ENCODE assay signal across 13 cellular contexts in genomic region chrX:48939417-48940228, GRCh38. TPM values are rescaled to one million over a fixed set of nuclear protein-coding genes. Genes with fewer than 3 reads are reported as not detected.
DNase-seq lines count a peak whose midpoint lies in the region; ATAC-seq and TF ChIP-seq lines count a peak whose summit lies in the region.
"Had no signal": no experiment of that assay in that cellular context is flagged by ENCODE, and none has a peak within 500 bp of the region (broad histone marks: within the 10 kb centered on the region; RNA-seq: fewer than 3 reads in every experiment).

No MANE protein-coding gene starts in this region.

- POLR2A ChIA-PET in WTC11 (lab: Charles Lee) (interaction anchor here (0.8 kb wide), 1 partner anchor 112 kb away, joined by 3 read pairs; no protein-coding TSS in a partner anchor), SK-N-SH (lab: Yijun Ruan, JAX) (no interaction called here)

- H3K4me3 ChIP-seq in SK-N-SH (ENCODE audit: low read depth in 2 of 2, low read length in 1 of 2), result no peak overlapping the region
- no peak overlapping the region for H3K4me3 ChIP-seq in upper lobe of right lung
- H3K4me3 ChIP-seq: prostate gland had no signal

- peaks cover 9 to 46% of the 10 kb centered on the region in 2 experiments for H3K36me3 ChIP-seq in SK-N-SH (replicated peaks in 1 of 2; ENCODE audit: control insufficient read depth in 1 of 2, insufficient read depth in 2 of 2, low read length in 1 of 2)
- H3K36me3 ChIP-seq in upper lobe of right lung, result no peaks in the 10 kb centered on the region
- H3K36me3 ChIP-seq: prostate gland had no signal

- H3K4me3 Mint-ChIP-seq in CD14-positive monocyte (no peak overlapping the region), WTC11 (no peak overlapping the region)

- peaks cover 50% of the 10 kb centered on the region for H3K4me1 Mint-ChIP-seq in CD14-positive monocyte
- H3K4me1 Mint-ChIP-seq in WTC11, result peaks cover 42% of the 10 kb centered on the region

- no peaks in the 10 kb centered on the region for H3K27me3 ChIP-seq in SK-N-SH (ENCODE audit: insufficient read depth)
- H3K27me3 ChIP-seq in upper lobe of right lung, result no peaks in the 10 kb centered on the region

- H3K79me2 ChIP-seq in SK-N-SH (ENCODE audit: insufficient read depth), result peaks cover 58% of the 10 kb centered on the region

- no peak overlapping the region for H3K4me2 ChIP-seq in SK-N-SH

- H3K9me3 ChIP-seq in SK-N-SH (no peaks in the 10 kb centered on the region), upper lobe of right lung (no peaks in the 10 kb centered on the region)
- H3K9me3 ChIP-seq: prostate gland had no signal

- H3F3A ChIP-seq in SK-N-SH (replicated peaks; ENCODE audit: insufficient read depth), result no peaks in the 10 kb centered on the region

- CTCF ChIA-PET in WTC11 (lab: Charles Lee) (interaction anchor here (1.4 kb wide), 1 partner anchor 48 kb away, joined by 4 read pairs; no protein-coding TSS in a partner anchor), SK-N-SH (lab: Yijun Ruan, JAX) (interaction anchor here (3.5 kb wide), 1 partner anchor 12 kb away, joined by 10 read pairs; no protein-coding TSS in a partner anchor)

- peak overlapping the region; percentile 80 to 95 (median 93) for H3K27ac Mint-ChIP-seq in CD14-positive monocyte
- peak overlapping the region; percentile 89 for H3K27ac Mint-ChIP-seq in WTC11

- H4K20me1 ChIP-seq in SK-N-SH (ENCODE audit: insufficient read depth), result peaks cover 85% of the 10 kb centered on the region

- H3K9me3 Mint-ChIP-seq in CD14-positive monocyte (peaks cover 0 to 1% (median 0%) of the 10 kb centered on the region in 7 donors), WTC11 (no peaks in the 10 kb centered on the region)

- 100% methylated on average over 3 of the region's 3 CpGs for WGBS in SK-N-SH (ENCODE audit: low lambda C conversion rate)

- peaks cover 0 to 2% (median 1%) of the 10 kb centered on the region in 3 donors for H3K27me3 Mint-ChIP-seq in CD14-positive monocyte (ENCODE audit: low read depth in 3 of 3)
- H3K27me3 Mint-ChIP-seq in WTC11 (ENCODE audit: low read depth), result no peaks in the 10 kb centered on the region

- no peak overlapping the region for H2AFZ ChIP-seq in SK-N-SH (ENCODE audit: low read depth)

- DNase-seq in CD14-positive monocyte (ENCODE audit: low spot score) (no peak), WTC11 (ENCODE audit: low spot score) (no peak), germinal center (ENCODE audit: low spot score) (peak; percentile 23), middle frontal gyrus (ENCODE audit: extremely low spot score, low spot score) (no peak), SK-N-SH (no peak), upper lobe of right lung (no peak)
- DNase-seq: C1 segment of cervical spinal cord, hippocampal formation, NCI-H446 treated with DMSO at 0.1 percent for 48 hours, SHP77 treated with DMSO at 0.1 percent for 48 hours had no signal

- intact Hi-C loops in CD14-positive monocyte (cut with micrococcal nuclease), result loop anchor here in 1 of 2 donors (10.0 kb wide), 1 partner anchor 45 kb away; the partner anchor contains the start of genes PQBP1 and TIMM17B
- intact Hi-C loops in upper lobe of right lung (cut with DNase I), result no loop called here

- TF ChIP-seq EP300 in SK-N-SH (IDR thresholded peaks at IDR 0.05; ENCODE audit: borderline replicate concordance in 1 of 2, low read depth in 1 of 2, low read length in 1 of 2), result no peak

- no peaks in the 10 kb centered on the region for H3K9me2 ChIP-seq in SK-N-SH

- TF ChIP-seq CTCF in CD14-positive monocyte (IDR thresholded peaks at IDR 0.05), result no peak
- no peak for TF ChIP-seq CTCF in WTC11 (IDR thresholded peaks at IDR 0.05)
- TF ChIP-seq CTCF in SK-N-SH (IDR thresholded peaks at IDR 0.05), result no peak
- no peak for TF ChIP-seq CTCF in upper lobe of right lung (IDR thresholded peaks at IDR 0.05)

- H3K36me3 Mint-ChIP-seq in CD14-positive monocyte (peaks cover 39 to 63% of the 10 kb centered on the region in 2 donors), WTC11 (peaks cover 21% of the 10 kb centered on the region)

- no peaks in the 10 kb centered on the region; a peak in 1 of 4 replicates for H3K4me1 ChIP-seq in SK-N-SH (ENCODE audit: control insufficient read depth in 1 of 2, insufficient read depth in 2 of 2, low read depth in 1 of 2, low read length in 1 of 2)
- H3K4me1 ChIP-seq in upper lobe of right lung, result peaks cover 12% of the 10 kb centered on the region
- H3K4me1 ChIP-seq: prostate gland had no signal

- H3K27ac ChIP-seq in SK-N-SH (ENCODE audit: low read depth in 2 of 2, low read length in 1 of 2), result no peak overlapping the region
- no peak overlapping the region for H3K27ac ChIP-seq in upper lobe of right lung
- H3K27ac ChIP-seq: prostate gland had no signal

- no peak for TF ChIP-seq RAD21 in SK-N-SH (IDR thresholded peaks at IDR 0.05; ENCODE audit: low read length)

- ATAC-seq in GM21723 (IDR thresholded peaks at IDR 0.05; ENCODE audit: unreplicated experiment) (peak; percentile 28), WTC11 (no peak), upper lobe of right lung (no peak), HG03439 (IDR thresholded peaks at IDR 0.05; ENCODE audit: unreplicated experiment) (no peak)

- H3K9ac ChIP-seq in SK-N-SH, result no peak overlapping the region

TF ChIP-seq in WTC11, 78 proteins besides CTCF, POLR2A, EP300 and RAD21 (continues in another document):
- no peak for TF ChIP-seq IRF1 (CRISPR knock-in tag; IDR thresholded peaks at IDR 0.05)
- TF ChIP-seq NFYB (CRISPR knock-in tag; conservative IDR thresholded peaks at IDR 0.05; ENCODE audit: low read depth), result no peak
- no peak for TF ChIP-seq ZNF317 (CRISPR knock-in tag; IDR thresholded peaks at IDR 0.05; ENCODE audit: borderline replicate concordance, low read depth)

TF ChIP-seq in SK-N-SH, 30 proteins besides CTCF, POLR2A, EP300 and RAD21 (continues in another document):
- TF ChIP-seq JUND (IDR thresholded peaks at IDR 0.05), result no peak
- no peak for TF ChIP-seq FOXM1 (IDR thresholded peaks at IDR 0.05; ENCODE audit: low read depth)
- TF ChIP-seq YY1 (IDR thresholded peaks at IDR 0.05; ENCODE audit: low read depth), result no peak
- no peak for TF ChIP-seq RFX5 (IDR thresholded peaks at IDR 0.05; ENCODE audit: low read length)
- no peak for TF ChIP-seq USF2 (IDR thresholded peaks at IDR 0.05; ENCODE audit: borderline replicate concordance, low read depth, low read length)
- no peak for TF ChIP-seq FOSL2 (IDR thresholded peaks at IDR 0.05; ENCODE audit: borderline replicate concordance, low read depth)
- TF ChIP-seq NFIC (IDR thresholded peaks at IDR 0.05; ENCODE audit: borderline replicate concordance), result no peak
- no peak for TF ChIP-seq TCF12 (IDR thresholded peaks at IDR 0.05)
- TF ChIP-seq ELF1 (IDR thresholded peaks at IDR 0.05), result no peak
- no peak for TF ChIP-seq POLR2AphosphoS5 (IDR thresholded peaks at IDR 0.05; ENCODE audit: low read depth, low read length)
- TF ChIP-seq RXRA (IDR thresholded peaks at IDR 0.05; ENCODE audit: borderline replicate concordance, low read depth), result no peak

RNA-seq across cellular contexts. Expression of gene OTUD5, which starts 17.8 kb away (rescaled TPM):
- polyA plus RNA-seq in CD14-positive monocyte (10 to 100 TPM in 1 of 2 donors, 1 to 10 TPM in 1; 8.4 to 12.4 TPM), SK-N-SH (2012; rRNA removed) (90.4 and 97.0 TPM in 2 replicates)
- total RNA-seq in WTC11 (2021) (50.9 to 52.6 TPM (median 51.1 TPM) in 3 replicates), upper lobe of right lung (42.6 TPM)
- polyA plus RNA-seq in SK-N-SH (2012; cell fraction: cytosol; rRNA removed), result 56.0 and 68.5 TPM in 2 replicates
- polyA plus RNA-seq in SK-N-SH (2012; cell fraction: nucleus; rRNA removed), result 173 and 194 TPM in 2 replicates

RNA-seq across cellular contexts. Expression of gene PIM2, which starts 20.8 kb away (rescaled TPM):
- polyA plus RNA-seq in CD14-positive monocyte (1 to 10 TPM; 6.7 to 9.9 TPM), SK-N-SH (2012; rRNA removed) (12.3 and 14.5 TPM in 2 replicates)
- total RNA-seq in WTC11 (2021) (146 to 184 TPM (median 182 TPM) in 3 replicates), upper lobe of right lung (14.4 TPM)
- 8.6 and 9.4 TPM in 2 replicates for polyA plus RNA-seq in SK-N-SH (2012; cell fraction: cytosol; rRNA removed)
- 25.4 and 34.3 TPM in 2 replicates for polyA plus RNA-seq in SK-N-SH (2012; cell fraction: nucleus; rRNA removed)

RNA-seq across cellular contexts. Expression of gene SLC35A2, which starts 28.2 kb away (rescaled TPM):
- polyA plus RNA-seq in CD14-positive monocyte (10 to 100 TPM; 18.4 to 21.6 TPM), SK-N-SH (2012; rRNA removed) (71.3 and 79.3 TPM in 2 replicates)
- total RNA-seq in WTC11 (2021) (18.0 to 21.0 TPM (median 20.2 TPM) in 3 replicates), upper lobe of right lung (22.6 TPM)
- polyA plus RNA-seq in SK-N-SH (2012; cell fraction: cytosol; rRNA removed), result 44.0 and 51.9 TPM in 2 replicates
- polyA plus RNA-seq in SK-N-SH (2012; cell fraction: nucleus; rRNA removed), result 59.9 and 70.5 TPM in 2 replicates

RNA-seq across cellular contexts. Expression of gene KCND1, which starts 32.0 kb away (rescaled TPM):
- polyA plus RNA-seq in CD14-positive monocyte (not detected), SK-N-SH (2012; rRNA removed) (0.99 and 1.2 TPM in 2 replicates)
- total RNA-seq in WTC11 (2021) (4.9 to 5.4 TPM (median 5.2 TPM) in 3 replicates), upper lobe of right lung (1.2 TPM)
- polyA plus RNA-seq in SK-N-SH (2012; cell fraction: cytosol; rRNA removed), result 0.68 and 0.93 TPM in 2 replicates
- 5.7 TPM in 2 replicates for polyA plus RNA-seq in SK-N-SH (2012; cell fraction: nucleus; rRNA removed)

RNA-seq across cellular contexts. Expression of gene PQBP1, which starts 41.9 kb away (rescaled TPM):
- polyA plus RNA-seq in CD14-positive monocyte, result 10 to 100 TPM; 71.7 to 78.3 TPM
- total RNA-seq in WTC11 (2021), result 79.4 to 81.2 TPM (median 81.2 TPM) in 3 replicates
- polyA plus RNA-seq in SK-N-SH (2012; rRNA removed), result 67.2 and 113 TPM in 2 replicates
- 68.1 and 75.0 TPM in 2 replicates for polyA plus RNA-seq in SK-N-SH (2012; cell fraction: cytosol; rRNA removed)
- polyA plus RNA-seq in SK-N-SH (2012; cell fraction: nucleus; rRNA removed), result 175 and 179 TPM in 2 replicates
- total RNA-seq in upper lobe of right lung, result 61.3 TPM
